ENCODE assay signal across 2 cellular contexts in the genomic region with DNA sequence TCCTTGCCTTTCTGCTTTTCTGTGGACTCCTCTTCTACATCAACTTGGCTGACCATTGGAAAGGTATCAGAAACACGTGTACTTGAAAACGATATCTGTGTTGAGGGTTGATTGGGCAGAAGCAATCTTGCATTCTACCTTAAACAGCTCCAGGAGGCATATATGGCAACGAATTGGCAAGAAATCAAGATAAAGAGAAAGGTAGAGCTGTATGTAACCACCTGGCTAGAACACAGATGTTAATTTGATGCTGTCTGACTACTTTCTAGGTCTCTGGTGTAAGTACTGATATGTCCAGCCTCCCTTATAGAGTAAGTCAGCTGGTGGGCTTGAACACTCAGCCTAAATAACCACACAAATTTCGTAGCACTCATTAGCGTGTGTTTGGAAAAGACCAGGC.
A peak's percentile ranks its signal among the peaks of the same experiment; 100 is the strongest.
TF ChIP-seq lines count a peak whose summit lies in the region.

No MANE protein-coding gene starts in this region.

TF ChIP-seq in K562, 482 proteins besides CTCF, POLR2A, EP300 and RAD21:
- TF ChIP-seq, protein P1, sequence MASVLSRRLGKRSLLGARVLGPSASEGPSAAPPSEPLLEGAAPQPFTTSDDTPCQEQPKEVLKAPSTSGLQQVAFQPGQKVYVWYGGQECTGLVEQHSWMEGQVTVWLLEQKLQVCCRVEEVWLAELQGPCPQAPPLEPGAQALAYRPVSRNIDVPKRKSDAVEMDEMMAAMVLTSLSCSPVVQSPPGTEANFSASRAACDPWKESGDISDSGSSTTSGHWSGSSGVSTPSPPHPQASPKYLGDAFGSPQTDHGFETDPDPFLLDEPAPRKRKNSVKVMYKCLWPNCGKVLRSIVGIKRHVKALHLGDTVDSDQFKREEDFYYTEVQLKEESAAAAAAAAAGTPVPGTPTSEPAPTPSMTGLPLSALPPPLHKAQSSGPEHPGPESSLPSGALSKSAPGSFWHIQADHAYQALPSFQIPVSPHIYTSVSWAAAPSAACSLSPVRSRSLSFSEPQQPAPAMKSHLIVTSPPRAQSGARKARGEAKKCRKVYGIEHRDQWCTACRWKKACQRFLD (CRISPR knock-in tag; IDR thresholded peaks at IDR 0.05), result 0 out of 2 replicates have a peak, but pooled peaks have one; percentile 8
- TF ChIP-seq MYNN (IDR thresholded peaks at IDR 0.05) (no peak), MYNN (CRISPR knock-in tag; IDR thresholded peaks at IDR 0.05) (no peak)

TF ChIP-seq in neural cell, 6 proteins besides CTCF, POLR2A, EP300 and RAD21:
- no peak for TF ChIP-seq TAF1 (IDR thresholded peaks at IDR 0.05; ENCODE audit: low read depth)
- TF ChIP-seq, protein P2, sequence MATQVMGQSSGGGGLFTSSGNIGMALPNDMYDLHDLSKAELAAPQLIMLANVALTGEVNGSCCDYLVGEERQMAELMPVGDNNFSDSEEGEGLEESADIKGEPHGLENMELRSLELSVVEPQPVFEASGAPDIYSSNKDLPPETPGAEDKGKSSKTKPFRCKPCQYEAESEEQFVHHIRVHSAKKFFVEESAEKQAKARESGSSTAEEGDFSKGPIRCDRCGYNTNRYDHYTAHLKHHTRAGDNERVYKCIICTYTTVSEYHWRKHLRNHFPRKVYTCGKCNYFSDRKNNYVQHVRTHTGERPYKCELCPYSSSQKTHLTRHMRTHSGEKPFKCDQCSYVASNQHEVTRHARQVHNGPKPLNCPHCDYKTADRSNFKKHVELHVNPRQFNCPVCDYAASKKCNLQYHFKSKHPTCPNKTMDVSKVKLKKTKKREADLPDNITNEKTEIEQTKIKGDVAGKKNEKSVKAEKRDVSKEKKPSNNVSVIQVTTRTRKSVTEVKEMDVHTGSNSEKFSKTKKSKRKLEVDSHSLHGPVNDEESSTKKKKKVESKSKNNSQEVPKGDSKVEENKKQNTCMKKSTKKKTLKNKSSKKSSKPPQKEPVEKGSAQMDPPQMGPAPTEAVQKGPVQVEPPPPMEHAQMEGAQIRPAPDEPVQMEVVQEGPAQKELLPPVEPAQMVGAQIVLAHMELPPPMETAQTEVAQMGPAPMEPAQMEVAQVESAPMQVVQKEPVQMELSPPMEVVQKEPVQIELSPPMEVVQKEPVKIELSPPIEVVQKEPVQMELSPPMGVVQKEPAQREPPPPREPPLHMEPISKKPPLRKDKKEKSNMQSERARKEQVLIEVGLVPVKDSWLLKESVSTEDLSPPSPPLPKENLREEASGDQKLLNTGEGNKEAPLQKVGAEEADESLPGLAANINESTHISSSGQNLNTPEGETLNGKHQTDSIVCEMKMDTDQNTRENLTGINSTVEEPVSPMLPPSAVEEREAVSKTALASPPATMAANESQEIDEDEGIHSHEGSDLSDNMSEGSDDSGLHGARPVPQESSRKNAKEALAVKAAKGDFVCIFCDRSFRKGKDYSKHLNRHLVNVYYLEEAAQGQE (IDR thresholded peaks at IDR 0.05; ENCODE audit: borderline replicate concordance), result no peak
- TF ChIP-seq POLR2AphosphoS5 (IDR thresholded peaks at IDR 0.05), result no peak
- no peak for TF ChIP-seq EZH2 (IDR thresholded peaks at IDR 0.05; ENCODE audit: borderline replicate concordance, insufficient read depth, low read length, poor library complexity, severe bottlenecking)
